In genomic region chr2:168178925-168179324, GRCh38 we compare ENCODE assay signal across 31 cellular contexts.
A peak's percentile ranks its signal among the peaks of the same experiment; 100 is the strongest.
DNase-seq lines count a peak whose midpoint lies in the region; ATAC-seq and TF ChIP-seq lines count a peak whose summit lies in the region.
"Had no signal": no experiment of that assay in that cellular context is flagged by ENCODE, and none has a peak within 500 bp of the region (broad histone marks: within the 10 kb centered on the region; RNA-seq: fewer than 3 reads in every experiment).

No MANE protein-coding gene starts in this region.

- intact Hi-C loops in esophagus muscularis mucosa (cut with DNase I): no loop called here

- H3K9me3 ChIP-seq in esophagus muscularis mucosa: no peaks in the 10 kb centered on the region
- H3K9me3 ChIP-seq: heart right ventricle, Peyer's patch, psoas muscle, upper lobe of left lung had no signal

- H3K27me3 ChIP-seq in esophagus muscularis mucosa: no peaks in the 10 kb centered on the region
- H3K27me3 ChIP-seq: heart right ventricle, Peyer's patch, upper lobe of left lung had no signal

- no peak overlapping the region for H3K27ac ChIP-seq in esophagus muscularis mucosa (replicated peaks in 1 of 4)
- H3K27ac ChIP-seq: heart right ventricle, Peyer's patch, psoas muscle, upper lobe of left lung had no signal

- peak; percentile 4 for DNase-seq in NCI-H146 (lab: John Stamatoyannopoulos, UW)
- DNase-seq in NCI-H146 treated with DMSO at 0.1 percent for 48 hours (lab: John Stamatoyannopoulos, UW; ENCODE audit: unreplicated experiment): no peak
- DNase-seq in NCI-H82 (lab: John Stamatoyannopoulos, UW): peak; percentile 87
- DNase-seq in esophagus muscularis mucosa (ENCODE audit: extremely low spot score): peak; percentile 74
- peak; percentile 83 for DNase-seq in pons (ENCODE audit: low spot score)
- DNase-seq: 8988T; activated CD8-positive, alpha-beta T cell treated with anti-CD3 and anti-CD28 coated beads, Interleukin-2, amount 10 ng/mL, durations not matched to agents 7 days and 5 days; activated naive CD4-positive, alpha-beta T cell treated with anti-CD3 and anti-CD28 coated beads, Interleukin-2, amount 50 U/mL, for 16 hours; Calu3; CD4-positive, CD25-positive, alpha-beta regulatory T cell; cortex of kidney; erythroblast; GOT3; heart right ventricle; KG1; kidney; midbrain; naive B cell; NCI-H1105; NCI-H1930; NCI-H2227 treated with DMSO at 0.1 percent for 48 hours; NCI-H748 treated with DMSO at 0.1 percent for 48 hours; occipital lobe; Peyer's patch; psoas muscle; SHP77 treated with DMSO at 0.1 percent for 48 hours; stimulated activated CD4-positive, alpha-beta T cell treated with anti-CD3 and anti-CD28 coated beads, Interleukin-4, amount 100 ng/mL, for 4 hours; upper lobe of left lung had no signal

- 77% methylated on average over 2 of the region's 3 CpGs for WGBS in esophagus muscularis mucosa

- no peak for TF ChIP-seq EP300 in esophagus muscularis mucosa (IDR thresholded peaks at IDR 0.05)

- peaks cover 0 to 3% (median 1%) of the 10 kb centered on the region in 4 donors for H3K36me3 ChIP-seq in esophagus muscularis mucosa
- H3K36me3 ChIP-seq: Peyer's patch had no signal

- TF ChIP-seq CTCF in esophagus muscularis mucosa (IDR thresholded peaks at IDR 0.05): no peak

- H3K4me1 ChIP-seq in esophagus muscularis mucosa: peaks cover 6 to 46% (median 40%) of the 10 kb centered on the region in 4 donors
- H3K4me1 ChIP-seq: psoas muscle had no signal

- no peak for TF ChIP-seq POLR2A in esophagus muscularis mucosa (IDR thresholded peaks at IDR 0.05; ENCODE audit: low read depth)

- no peak for ATAC-seq in SK-N-SH treated with all-trans-retinoic acid at 6 μM for 48 hours
- no peak for ATAC-seq in GM18873 (IDR thresholded peaks at IDR 0.05; ENCODE audit: low FRiP score, unreplicated experiment)
- no peak for ATAC-seq in GM21515 (IDR thresholded peaks at IDR 0.05; ENCODE audit: unreplicated experiment)
- ATAC-seq: activated CD8-positive, alpha-beta T cell treated with anti-CD3 and anti-CD28 coated beads, Interleukin-2, amount 10 ng/mL, durations not matched to agents 7 days and 5 days; heart right ventricle; psoas muscle had no signal

- no peak overlapping the region for H3K4me3 ChIP-seq in esophagus muscularis mucosa
- H3K4me3 ChIP-seq: heart right ventricle, Peyer's patch, psoas muscle, upper lobe of left lung had no signal

TF ChIP-seq in SK-N-SH treated with all-trans-retinoic acid at 6 μM for 48 hours, 23 proteins besides CTCF, POLR2A, EP300 and RAD21:
- TF ChIP-seq ZFP3 (CRISPR knock-in tag; IDR thresholded peaks at IDR 0.05) (no peak), RARB (CRISPR knock-in tag; IDR thresholded peaks at IDR 0.05) (no peak), ARNTL (CRISPR knock-in tag; IDR thresholded peaks at IDR 0.05; ENCODE audit: borderline replicate concordance, low read depth) (no peak), CREB5 (CRISPR knock-in tag; IDR thresholded peaks at IDR 0.05; ENCODE audit: low read depth) (no peak), OSR1 (CRISPR knock-in tag; IDR thresholded peaks at IDR 0.05) (no peak), ZC3H10 (CRISPR knock-in tag; IDR thresholded peaks at IDR 0.05) (no peak), TCF4 (CRISPR knock-in tag; IDR thresholded peaks at IDR 0.05; ENCODE audit: borderline replicate concordance) (no peak), ZNF565 (CRISPR knock-in tag; conservative IDR thresholded peaks at IDR 0.05; ENCODE audit: low read depth) (no peak), SNAI2 (CRISPR knock-in tag; IDR thresholded peaks at IDR 0.05) (no peak), GLIS3 (CRISPR knock-in tag; IDR thresholded peaks at IDR 0.05) (no peak), BACH2 (CRISPR knock-in tag; IDR thresholded peaks at IDR 0.05; ENCODE audit: borderline replicate concordance) (no peak), ZFP30 (CRISPR knock-in tag; IDR thresholded peaks at IDR 0.05) (no peak), CSRNP3 (CRISPR knock-in tag; IDR thresholded peaks at IDR 0.05) (no peak), ZNF8 (CRISPR knock-in tag; IDR thresholded peaks at IDR 0.05) (no peak), TSHZ2 (CRISPR knock-in tag; IDR thresholded peaks at IDR 0.05) (no peak), ISL1 (CRISPR knock-in tag; IDR thresholded peaks at IDR 0.05) (no peak), ESRRG (CRISPR knock-in tag; IDR thresholded peaks at IDR 0.05) (no peak), PATZ1 (CRISPR knock-in tag; IDR thresholded peaks at IDR 0.05; ENCODE audit: borderline replicate concordance) (no peak), PPARA (CRISPR knock-in tag; IDR thresholded peaks at IDR 0.05; ENCODE audit: borderline replicate concordance) (no peak)
